In the genomic region with DNA sequence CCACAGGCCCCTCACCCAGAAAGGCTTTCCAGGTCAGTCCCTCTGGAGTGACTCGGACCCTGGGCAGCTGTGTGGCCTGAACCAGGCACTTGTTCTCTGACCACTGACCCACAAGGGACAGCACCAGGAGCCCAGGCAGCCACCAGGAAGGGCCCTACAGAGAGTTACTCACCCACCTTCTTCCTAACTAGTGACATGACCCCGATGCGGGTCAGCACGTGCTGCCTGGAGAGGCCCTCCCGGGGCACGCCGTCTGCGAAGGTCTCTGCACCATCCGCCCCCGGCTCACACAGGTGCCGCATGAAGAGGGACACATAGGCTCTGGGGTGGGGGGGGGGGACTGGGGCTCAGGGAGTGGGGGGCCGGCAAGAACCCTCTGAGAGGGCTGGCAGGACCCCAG, we compare ENCODE assay signal across 30 cellular contexts.
"Had no signal": no experiment of that assay in that cellular context is flagged by ENCODE, and none has a peak within 500 bp of the region (broad histone marks: within the 10 kb centered on the region; RNA-seq: fewer than 3 reads in every experiment).

No MANE protein-coding gene starts in this region.

- H3K36me3 ChIP-seq: adrenal gland, breast epithelium had no signal

- DNase-seq: activated B cell treated with CpG ODN at 0.5 μM for 24 hours; activated CD4-positive, alpha-beta memory T cell treated with anti-CD3 and anti-CD28 coated beads, Interleukin-2, amount 10 ng/mL, durations not matched to agents 7 days and 5 days; activated CD4-positive, alpha-beta T cell treated with anti-CD3 and anti-CD28 coated beads for 1 hour; activated CD4-positive, alpha-beta T cell treated with anti-CD3 and anti-CD28 coated beads, Interleukin-2, amount 10 ng/mL, durations not matched to agents 24 days and 14 days; activated gamma-delta T cell; activated naive CD4-positive, alpha-beta T cell treated with anti-CD3 and anti-CD28 coated beads for 36 hours; activated T-cell treated with anti-CD3 and anti-CD28 coated beads for 4 hours; activated T-cell treated with anti-CD3 and anti-CD28 coated beads, Interleukin-2, amount 50 U/mL, for 48 hours; adrenal gland; anterior cingulate cortex; caudate nucleus; Karpas-422; MM.1S; NCI-H1105 treated with DMSO at 0.1 percent for 48 hours; NCI-H146; NCI-H187 treated with DMSO at 0.1 percent for 48 hours; NCI-H2107; NCI-H2171 treated with DMSO at 0.1 percent for 48 hours; NCI-H226; NCI-H526; NCI-H774; OCI-M1; RPMI8226; SHP77 treated with DMSO at 0.1 percent for 48 hours; T-helper 9 cell had no signal

- H3K9me3 Mint-ChIP-seq: activated B cell treated with CpG ODN at 0.5 μM for 24 hours; activated CD4-positive, alpha-beta memory T cell treated with anti-CD3 and anti-CD28 coated beads, Interleukin-2, amount 10 ng/mL, durations not matched to agents 7 days and 5 days; activated CD4-positive, alpha-beta T cell treated with anti-CD3 and anti-CD28 coated beads, Interleukin-2, amount 10 ng/mL, durations not matched to agents 24 days and 14 days; activated naive CD4-positive, alpha-beta T cell treated with anti-CD3 and anti-CD28 coated beads for 36 hours; activated T-helper 17 cell treated with anti-CD3 and anti-CD28 coated beads, Interleukin-2, amount 50 U/mL, for 72 hours; T-helper 1 cell treated with Interleukin-12 subunit alpha and Interleukin-12 subunit beta and Interleukin-4 antibody, amounts not matched to agents 30 μg/mL and 1 μg/mL, for 36 hours had no signal

- H3K4me3 ChIP-seq: adrenal gland, breast epithelium had no signal

- ATAC-seq: activated T-helper 17 cell treated with anti-CD3 and anti-CD28 coated beads, Interleukin-2, amount 50 U/mL, for 72 hours; Panc1 had no signal

- H3K36me3 Mint-ChIP-seq: activated naive CD8-positive, alpha-beta T cell had no signal

- H3K4me1 Mint-ChIP-seq: activated CD4-positive, alpha-beta T cell treated with anti-CD3 and anti-CD28 coated beads, Interleukin-2, amount 10 ng/mL, durations not matched to agents 24 days and 14 days; activated T-helper 17 cell treated with anti-CD3 and anti-CD28 coated beads, Interleukin-2, amount 50 U/mL, for 72 hours had no signal

- H3K4me1 ChIP-seq: breast epithelium had no signal

- H3K27me3 Mint-ChIP-seq: activated CD4-positive, alpha-beta memory T cell treated with anti-CD3 and anti-CD28 coated beads, Interleukin-2, amount 10 ng/mL, durations not matched to agents 7 days and 5 days; activated CD4-positive, alpha-beta T cell treated with anti-CD3 and anti-CD28 coated beads, Interleukin-2, amount 10 ng/mL, durations not matched to agents 24 days and 14 days; activated naive CD8-positive, alpha-beta T cell; activated T-helper 17 cell treated with anti-CD3 and anti-CD28 coated beads, Interleukin-2, amount 50 U/mL, for 72 hours had no signal

- H3K9me3 ChIP-seq: adrenal gland, breast epithelium had no signal

- H3K27ac ChIP-seq: adrenal gland, breast epithelium had no signal

- H3K27me3 ChIP-seq: adrenal gland had no signal

- H3K4me3 Mint-ChIP-seq: activated B cell treated with CpG ODN at 0.5 μM for 24 hours; activated CD4-positive, alpha-beta memory T cell treated with anti-CD3 and anti-CD28 coated beads, Interleukin-2, amount 10 ng/mL, durations not matched to agents 7 days and 5 days; activated CD4-positive, alpha-beta T cell treated with anti-CD3 and anti-CD28 coated beads, Interleukin-2, amount 10 ng/mL, durations not matched to agents 24 days and 14 days; activated naive CD4-positive, alpha-beta T cell treated with anti-CD3 and anti-CD28 coated beads for 36 hours; activated naive CD8-positive, alpha-beta T cell; activated T-helper 17 cell treated with anti-CD3 and anti-CD28 coated beads, Interleukin-2, amount 50 U/mL, for 72 hours; T-helper 1 cell treated with Interleukin-12 subunit alpha and Interleukin-12 subunit beta and Interleukin-4 antibody, amounts not matched to agents 30 μg/mL and 1 μg/mL, for 36 hours had no signal

- H3K27ac Mint-ChIP-seq: activated B cell treated with CpG ODN at 0.5 μM for 24 hours; activated CD4-positive, alpha-beta memory T cell treated with anti-CD3 and anti-CD28 coated beads, Interleukin-2, amount 10 ng/mL, durations not matched to agents 7 days and 5 days; activated CD4-positive, alpha-beta T cell treated with anti-CD3 and anti-CD28 coated beads, Interleukin-2, amount 10 ng/mL, durations not matched to agents 24 days and 14 days; activated naive CD4-positive, alpha-beta T cell treated with anti-CD3 and anti-CD28 coated beads for 36 hours; activated naive CD8-positive, alpha-beta T cell; activated T-helper 17 cell treated with anti-CD3 and anti-CD28 coated beads, Interleukin-2, amount 50 U/mL, for 72 hours; T-helper 1 cell treated with Interleukin-12 subunit alpha and Interleukin-12 subunit beta and Interleukin-4 antibody, amounts not matched to agents 30 μg/mL and 1 μg/mL, for 36 hours had no signal
